In genomic region chr15:85491663-85492062, GRCh38 we compare ENCODE assay signal across 1 cellular context.
TF ChIP-seq lines count a peak whose summit lies in the region.

No MANE protein-coding gene starts in this region.

TF ChIP-seq in GM23338, 12 proteins besides CTCF, POLR2A, EP300 and RAD21 (continued from another document):
- TF ChIP-seq, protein P1, sequence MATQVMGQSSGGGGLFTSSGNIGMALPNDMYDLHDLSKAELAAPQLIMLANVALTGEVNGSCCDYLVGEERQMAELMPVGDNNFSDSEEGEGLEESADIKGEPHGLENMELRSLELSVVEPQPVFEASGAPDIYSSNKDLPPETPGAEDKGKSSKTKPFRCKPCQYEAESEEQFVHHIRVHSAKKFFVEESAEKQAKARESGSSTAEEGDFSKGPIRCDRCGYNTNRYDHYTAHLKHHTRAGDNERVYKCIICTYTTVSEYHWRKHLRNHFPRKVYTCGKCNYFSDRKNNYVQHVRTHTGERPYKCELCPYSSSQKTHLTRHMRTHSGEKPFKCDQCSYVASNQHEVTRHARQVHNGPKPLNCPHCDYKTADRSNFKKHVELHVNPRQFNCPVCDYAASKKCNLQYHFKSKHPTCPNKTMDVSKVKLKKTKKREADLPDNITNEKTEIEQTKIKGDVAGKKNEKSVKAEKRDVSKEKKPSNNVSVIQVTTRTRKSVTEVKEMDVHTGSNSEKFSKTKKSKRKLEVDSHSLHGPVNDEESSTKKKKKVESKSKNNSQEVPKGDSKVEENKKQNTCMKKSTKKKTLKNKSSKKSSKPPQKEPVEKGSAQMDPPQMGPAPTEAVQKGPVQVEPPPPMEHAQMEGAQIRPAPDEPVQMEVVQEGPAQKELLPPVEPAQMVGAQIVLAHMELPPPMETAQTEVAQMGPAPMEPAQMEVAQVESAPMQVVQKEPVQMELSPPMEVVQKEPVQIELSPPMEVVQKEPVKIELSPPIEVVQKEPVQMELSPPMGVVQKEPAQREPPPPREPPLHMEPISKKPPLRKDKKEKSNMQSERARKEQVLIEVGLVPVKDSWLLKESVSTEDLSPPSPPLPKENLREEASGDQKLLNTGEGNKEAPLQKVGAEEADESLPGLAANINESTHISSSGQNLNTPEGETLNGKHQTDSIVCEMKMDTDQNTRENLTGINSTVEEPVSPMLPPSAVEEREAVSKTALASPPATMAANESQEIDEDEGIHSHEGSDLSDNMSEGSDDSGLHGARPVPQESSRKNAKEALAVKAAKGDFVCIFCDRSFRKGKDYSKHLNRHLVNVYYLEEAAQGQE (IDR thresholded peaks at IDR 0.05; ENCODE audit: unreplicated experiment), result no peak
- TF ChIP-seq ETS1 (IDR thresholded peaks at IDR 0.05) (no peak), ZNF114 (CRISPR knock-in tag; IDR thresholded peaks at IDR 0.05) (no peak), ZNF462 (CRISPR knock-in tag; IDR thresholded peaks at IDR 0.05) (no peak)
